ENCODE assay signal across 17 cellular contexts in genomic region chr5:5467737-5468136, GRCh38.
"Had no signal": no experiment of that assay in that cellular context is flagged by ENCODE, and none has a peak within 500 bp of the region (broad histone marks: within the 10 kb centered on the region; RNA-seq: fewer than 3 reads in every experiment).

No MANE protein-coding gene starts in this region.

- H3K4me1 ChIP-seq: heart right ventricle, spleen, upper lobe of right lung had no signal

- H3K27me3 Mint-ChIP-seq: activated naive CD8-positive, alpha-beta T cell treated with anti-CD3 and anti-CD28 coated beads, Interleukin-2, amount 10 ng/mL, durations not matched to agents 7 days and 5 days; T-cell had no signal

- H3K4me1 Mint-ChIP-seq: activated naive CD8-positive, alpha-beta T cell treated with anti-CD3 and anti-CD28 coated beads, Interleukin-2, amount 10 ng/mL, durations not matched to agents 7 days and 5 days; mesothelial cell of epicardium had no signal

- H3K27ac Mint-ChIP-seq: mesothelial cell of epicardium, T-cell had no signal

- H3K9me3 ChIP-seq: heart right ventricle, spleen, thoracic aorta, upper lobe of right lung had no signal

- H3K4me3 ChIP-seq: heart right ventricle, lung, spleen, thoracic aorta, upper lobe of right lung had no signal

- H3K9me3 Mint-ChIP-seq: activated naive CD8-positive, alpha-beta T cell treated with anti-CD3 and anti-CD28 coated beads, Interleukin-2, amount 10 ng/mL, durations not matched to agents 7 days and 5 days; mesothelial cell of epicardium; T-cell had no signal

- H3K27me3 ChIP-seq: heart right ventricle, spleen, upper lobe of right lung had no signal

- DNase-seq: activated CD4-positive, alpha-beta T cell treated with anti-CD3 and anti-CD28 coated beads, Interleukin-2, amount 50 U/mL, for 1 hour; activated CD8-positive, alpha-beta memory T cell treated with anti-CD3 and anti-CD28 coated beads for 24 hours; activated naive CD4-positive, alpha-beta T cell; activated naive CD8-positive, alpha-beta T cell treated with anti-CD3 and anti-CD28 coated beads, Interleukin-2, amount 10 ng/mL, durations not matched to agents 7 days and 5 days; aorta; heart right ventricle; left cardiac atrium; spleen; T-cell; T-helper 9 cell; upper lobe of right lung had no signal

- H3K27ac ChIP-seq: heart right ventricle, spleen, thoracic aorta, upper lobe of right lung had no signal

- H3K4me3 Mint-ChIP-seq: activated naive CD8-positive, alpha-beta T cell treated with anti-CD3 and anti-CD28 coated beads, Interleukin-2, amount 10 ng/mL, durations not matched to agents 7 days and 5 days; mesothelial cell of epicardium; T-cell had no signal

- ATAC-seq: activated CD4-positive, CD25-positive, alpha-beta regulatory T cell treated with anti-CD3 and anti-CD28 coated beads, Interleukin-2, amount 50 U/mL, for 24 hours; esophagus mucosa; heart right ventricle; left cardiac atrium; sciatic nerve; T-cell; upper lobe of right lung had no signal
